Comparison of ENCODE assay signal across 14 cellular contexts in genomic region chr9:134863306-134863902, GRCh38. TPM values are rescaled to one million over a fixed set of nuclear protein-coding genes. Genes with fewer than 3 reads are reported as not detected.
"Had no signal": no experiment of that assay in that cellular context is flagged by ENCODE, and none has a peak within 500 bp of the region (broad histone marks: within the 10 kb centered on the region; RNA-seq: fewer than 3 reads in every experiment).

No MANE protein-coding gene starts in this region.

- H3K27me3 ChIP-seq: brain microvascular endothelial cell, vagina had no signal

- H3K9me3 ChIP-seq: esophagus muscularis mucosa, thoracic aorta, vagina had no signal

- DNase-seq: activated effector memory CD4-positive, alpha-beta T cell treated with Interleukin-2 at 50 U/mL for 16 hours; activated T-cell treated with anti-CD3 and anti-CD28 coated beads, Interleukin-2, amount 50 U/mL, for 24 hours; amniotic stem cell; brain microvascular endothelial cell; foreskin melanocyte; occipital lobe; stimulated activated CD4-positive, alpha-beta T cell treated with anti-CD3 and anti-CD28 coated beads, Interleukin-2, amount 100 ng/mL, for 48 hours had no signal

- H3K36me3 ChIP-seq: brain microvascular endothelial cell, esophagus muscularis mucosa, left ventricle myocardium inferior, thoracic aorta, vagina had no signal

- H3K27ac ChIP-seq: brain microvascular endothelial cell, vagina had no signal

- H3K4me3 ChIP-seq: esophagus muscularis mucosa, left ventricle myocardium inferior, vagina had no signal

RNA-seq across cellular contexts. Expression of gene FCN2, which starts 17.2 kb away (rescaled TPM):
- total RNA-seq: esophagus muscularis mucosa; left ventricle myocardium inferior; natural killer cell treated with Interleukin-12 subunit alpha and Interleukin-12 subunit beta and Interleukin-15 and Interleukin-18, amount 100 ng/mL, for 72 hours; occipital lobe; pulmonary artery endothelial cell; T-helper 1 cell treated with Interleukin-12 subunit alpha and Interleukin-12 subunit beta and Interleukin-4 antibody, amounts not matched to agents 30 ng/mL and 1 ng/mL, for 36 hours; thoracic aorta; vagina had no signal

RNA-seq across cellular contexts. Expression of gene FCN1, which starts 54.3 kb away (rescaled TPM):
- total RNA-seq: natural killer cell treated with Interleukin-12 subunit alpha and Interleukin-12 subunit beta and Interleukin-15 and Interleukin-18, amount 100 ng/mL, for 72 hours; pulmonary artery endothelial cell; T-helper 1 cell treated with Interleukin-12 subunit alpha and Interleukin-12 subunit beta and Interleukin-4 antibody, amounts not matched to agents 30 ng/mL and 1 ng/mL, for 36 hours had no signal
